ENCODE assay signal across 8 cellular contexts in the genomic region with DNA sequence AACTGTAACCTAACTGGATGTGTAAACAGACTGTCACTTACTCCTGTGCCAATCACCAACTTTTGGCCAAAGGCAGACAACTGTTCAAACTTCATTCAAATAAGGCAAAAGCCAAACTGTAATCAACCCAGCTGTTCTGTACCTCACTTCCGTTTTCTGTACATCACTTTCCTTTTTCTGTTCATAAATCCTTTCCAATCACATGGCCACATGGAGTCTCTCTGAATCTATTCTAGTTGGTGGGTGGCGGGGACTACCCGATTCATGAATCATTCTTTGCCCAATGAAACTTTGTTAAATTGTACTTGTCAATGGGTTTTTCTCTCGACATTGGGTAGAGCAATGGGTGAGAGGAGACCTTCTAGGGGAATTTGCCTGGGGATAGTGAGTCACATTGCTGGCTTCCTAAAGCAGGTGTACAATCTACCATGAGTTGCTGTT.
DNase-seq lines count a peak whose midpoint lies in the region; ATAC-seq and TF ChIP-seq lines count a peak whose summit lies in the region.

No MANE protein-coding gene starts in this region.

- peak; percentile 65 for ATAC-seq in GM21447 (IDR thresholded peaks at IDR 0.05; ENCODE audit: unreplicated experiment)
- no peak for ATAC-seq in left cardiac atrium

- CTCF ChIA-PET in GM10248 (lab: Yijun Ruan, JAX): interaction anchor here (1.0 to 1.9 kb wide), 3 partner anchors 17 to 85 kb away, joined by 3 to 4 read pairs (median 3); no protein-coding TSS in a partner anchor

- DNase-seq in GM10248 (ENCODE audit: extremely low spot score) (peak; percentile 29), M059J (ENCODE audit: low read depth) (peak; percentile 39), esophagus squamous epithelium (lab: John Stamatoyannopoulos, UW) (no peak), G401 (ENCODE audit: low spot score) (no peak), NK-92 (lab: John Stamatoyannopoulos, UW; ENCODE audit: unreplicated experiment) (no peak), left cardiac atrium (no peak)
- no peak for DNase-seq in effector CD4-positive, alpha-beta T cell

- intact Hi-C loops in esophagus squamous epithelium (cut with DNase I): no loop called here
- intact Hi-C loops in left cardiac atrium (cut with DNase I): no loop called here

- H3K4me1 ChIP-seq in esophagus squamous epithelium: peaks cover 0 to 46% (median 5%) of the 10 kb centered on the region in 3 donors

- TF ChIP-seq POLR2A in esophagus squamous epithelium (IDR thresholded peaks at IDR 0.05): no peak

- peak overlapping the region in 3 of 4 donors; percentile 6 to 45 (median 30) for H3K27ac ChIP-seq in esophagus squamous epithelium

- H3K9me3 ChIP-seq in esophagus squamous epithelium: no peaks in the 10 kb centered on the region

- no peak overlapping the region for H3K4me3 ChIP-seq in esophagus squamous epithelium

- no peaks in the 10 kb centered on the region for H3K36me3 ChIP-seq in esophagus squamous epithelium

- POLR2A ChIA-PET in GM10248 (lab: Yijun Ruan, JAX): no interaction called here

- in situ Hi-C loops in G401 (cut with HindIII; ENCODE audit: low sequenced_read_pairs): no loop called here

- H3K27me3 ChIP-seq in esophagus squamous epithelium: no peaks in the 10 kb centered on the region

- WGBS in esophagus squamous epithelium, 2 donors: 60 to 71% methylated on average over 4 of the region's 4 CpGs

- TF ChIP-seq CTCF in GM10248 (IDR thresholded peaks at IDR 0.05; ENCODE audit: control extremely low read depth, extremely low read depth, low read depth, missing control alignments) (no peak), esophagus squamous epithelium (IDR thresholded peaks at IDR 0.05) (no peak)

Comparison
In these comparisons a context has a peak if more than half of its experiments do, and no peak if none do; other contexts are left out.
1. DNase-seq: peak in GM10248 (single experiment) and M059J (single experiment); none in esophagus squamous epithelium (single experiment), G401 (single experiment), effector CD4-positive, alpha-beta T cell (single experiment), NK-92 (single experiment) and left cardiac atrium (single experiment).